In the genomic region with DNA sequence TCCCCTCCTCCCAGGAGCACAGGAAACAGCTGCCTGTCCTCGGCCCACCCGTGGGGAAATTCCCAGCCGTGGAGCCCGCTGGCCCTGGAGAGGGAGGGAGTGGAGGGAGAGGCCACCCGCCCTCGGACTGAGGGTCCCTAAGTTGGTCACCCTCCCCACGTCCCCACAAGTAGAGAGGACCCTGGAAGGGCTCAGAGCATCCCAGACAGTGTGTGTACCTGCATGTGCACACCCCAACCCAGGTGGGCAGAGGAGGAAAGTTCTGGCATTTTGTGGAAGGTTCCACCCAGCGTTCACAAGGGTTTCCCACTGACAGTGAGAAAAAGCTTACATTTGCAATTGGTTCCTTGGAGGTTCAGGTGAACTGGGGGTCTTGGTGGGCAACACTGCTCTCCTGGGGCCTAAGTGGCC, we compare ENCODE assay signal across 19 cellular contexts. TPM values are rescaled to one million over a fixed set of nuclear protein-coding genes. Genes with fewer than 3 reads are reported as not detected.
DNase-seq lines count a peak whose midpoint lies in the region; ATAC-seq and TF ChIP-seq lines count a peak whose summit lies in the region.
"Had no signal": no experiment of that assay in that cellular context is flagged by ENCODE, and none has a peak within 500 bp of the region (broad histone marks: within the 10 kb centered on the region; RNA-seq: fewer than 3 reads in every experiment).

No MANE protein-coding gene starts in this region.

- TF ChIP-seq EP300 in suprapubic skin (IDR thresholded peaks at IDR 0.05): no peak
- no peak for TF ChIP-seq EP300 in sigmoid colon (IDR thresholded peaks at IDR 0.05)

- TF ChIP-seq POLR2A in suprapubic skin (IDR thresholded peaks at IDR 0.05) (no peak), sigmoid colon (IDR thresholded peaks at IDR 0.05) (no peak)

- intact Hi-C loops in activated CD4-positive, alpha-beta T cell treated with anti-CD3 and anti-CD28 coated beads, Interleukin-2, amount 10 ng/mL, durations not matched to agents 24 days and 14 days (cut with micrococcal nuclease): loop anchor here (2.0 to 10.0 kb wide), 3 partner anchors 16 to 200 kb away; a partner anchor contains a TSS
- intact Hi-C loops in activated T-helper 2 cell treated with anti-CD3 and anti-CD28 coated beads, Interferon-gamma antibody, Interleukin-2, Interleukin-4, amounts not matched to agents 10 μg/mL and 5 μg/mL and 100 μg/mL, durations not matched to agents 14 hours and 24 hours and 36 hours (cut with micrococcal nuclease): loop anchor here (2.0 kb wide), 1 partner anchor 16 kb away; no protein-coding TSS in a partner anchor
- intact Hi-C loops in naive thymus-derived CD4-positive, alpha-beta T cell (cut with micrococcal nuclease): no loop called here
- intact Hi-C loops in sigmoid colon (cut with DNase I): no loop called here

- peaks cover 6 to 24% of the 10 kb centered on the region in 2 donors for H3K4me1 ChIP-seq in naive thymus-derived CD4-positive, alpha-beta T cell (ENCODE audit: control insufficient read depth in 2 of 2, insufficient read depth in 2 of 2, low read length in 2 of 2)
- H3K4me1 ChIP-seq in suprapubic skin (peaks cover 36% of the 10 kb centered on the region), sigmoid colon (peaks cover 0 to 3% (median 0%) of the 10 kb centered on the region in 4 donors)

- no peak overlapping the region for H3K4me3 ChIP-seq in naive thymus-derived CD4-positive, alpha-beta T cell (ENCODE audit: low read length)
- no peak overlapping the region for H3K4me3 ChIP-seq in suprapubic skin
- H3K4me3 ChIP-seq in sigmoid colon: no peak overlapping the region
- H3K4me3 ChIP-seq: thoracic aorta had no signal

- H3K36me3 ChIP-seq in naive thymus-derived CD4-positive, alpha-beta T cell (ENCODE audit: control insufficient read depth in 2 of 3, insufficient read depth in 3 of 3, low read length in 3 of 3): peaks cover 0 to 41% (median 0%) of the 10 kb centered on the region in 3 experiments
- H3K36me3 ChIP-seq in suprapubic skin (peaks cover 42% of the 10 kb centered on the region), sigmoid colon (peaks cover 23 to 43% (median 26%) of the 10 kb centered on the region in 4 donors)

- peaks cover 44% of the 10 kb centered on the region for H3K4me1 Mint-ChIP-seq in activated CD4-positive, alpha-beta T cell treated with anti-CD3 and anti-CD28 coated beads, Interleukin-2, amount 10 ng/mL, durations not matched to agents 24 days and 14 days
- peaks cover 33% of the 10 kb centered on the region for H3K4me1 Mint-ChIP-seq in activated T-helper 2 cell treated with anti-CD3 and anti-CD28 coated beads, Interferon-gamma antibody, Interleukin-2, Interleukin-4, amounts not matched to agents 10 μg/mL and 5 μg/mL and 100 μg/mL, durations not matched to agents 14 hours and 24 hours and 36 hours (ENCODE audit: low read depth)
- peaks cover 0 to 26% (median 19%) of the 10 kb centered on the region in 7 donors for H3K4me1 Mint-ChIP-seq in naive thymus-derived CD4-positive, alpha-beta T cell

- no peak for DNase-seq in activated CD4-positive, alpha-beta T cell treated with anti-CD3 and anti-CD28 coated beads, Interleukin-2, amount 10 ng/mL, durations not matched to agents 24 days and 14 days
- no peak for DNase-seq in activated CD4-positive, alpha-beta T cell treated with anti-CD3 and anti-CD28 coated beads for 1 hour
- peak; percentile 72 for DNase-seq in COLO668 (lab: John Stamatoyannopoulos, UW; ENCODE audit: unreplicated experiment)
- no peak for DNase-seq in activated T-helper 2 cell treated with anti-CD3 and anti-CD28 coated beads, Interferon-gamma antibody, Interleukin-2, Interleukin-4, amounts not matched to agents 10 μg/mL and 5 μg/mL and 100 μg/mL, durations not matched to agents 14 hours and 24 hours and 36 hours (ENCODE audit: low spot score)
- DNase-seq in naive thymus-derived CD4-positive, alpha-beta T cell: peak in 1 of 9 donors; percentile 63
- DNase-seq in suprapubic skin (ENCODE audit: low spot score in 2 of 2): no peak
- DNase-seq in sigmoid colon: no peak
- DNase-seq: activated CD8-positive, alpha-beta memory T cell treated with anti-CD3 and anti-CD28 coated beads for 24 hours; amniotic stem cell; HCEC 1CT; midbrain; NCI-H1105 treated with DMSO at 0.1 percent for 48 hours; SHP77 had no signal

- 57% methylated on average over 1 of the region's 8 CpGs for WGBS in suprapubic skin
- 35 to 49% methylated on average over 8 of the region's 8 CpGs for WGBS in sigmoid colon, 2 donors

- H3K9me3 Mint-ChIP-seq in activated CD4-positive, alpha-beta T cell treated with anti-CD3 and anti-CD28 coated beads, Interleukin-2, amount 10 ng/mL, durations not matched to agents 24 days and 14 days: no peaks in the 10 kb centered on the region
- H3K9me3 Mint-ChIP-seq in activated T-helper 2 cell treated with anti-CD3 and anti-CD28 coated beads, Interferon-gamma antibody, Interleukin-2, Interleukin-4, amounts not matched to agents 10 μg/mL and 5 μg/mL and 100 μg/mL, durations not matched to agents 14 hours and 24 hours and 36 hours: no peaks in the 10 kb centered on the region
- peaks cover 0 to 2% (median 0%) of the 10 kb centered on the region in 11 donors for H3K9me3 Mint-ChIP-seq in naive thymus-derived CD4-positive, alpha-beta T cell

- H3K36me3 Mint-ChIP-seq in activated CD4-positive, alpha-beta T cell treated with anti-CD3 and anti-CD28 coated beads, Interleukin-2, amount 10 ng/mL, durations not matched to agents 24 days and 14 days (ENCODE audit: low read depth): peaks cover 63% of the 10 kb centered on the region
- peaks cover 61% of the 10 kb centered on the region for H3K36me3 Mint-ChIP-seq in activated T-helper 2 cell treated with anti-CD3 and anti-CD28 coated beads, Interferon-gamma antibody, Interleukin-2, Interleukin-4, amounts not matched to agents 10 μg/mL and 5 μg/mL and 100 μg/mL, durations not matched to agents 14 hours and 24 hours and 36 hours (ENCODE audit: low read depth)
- peaks cover 0 to 15% (median 0%) of the 10 kb centered on the region in 5 donors for H3K36me3 Mint-ChIP-seq in naive thymus-derived CD4-positive, alpha-beta T cell

- no peaks in the 10 kb centered on the region for H3K9me3 ChIP-seq in naive thymus-derived CD4-positive, alpha-beta T cell (ENCODE audit: control insufficient read depth in 2 of 3, low read length in 3 of 3)
- H3K9me3 ChIP-seq in suprapubic skin: no peaks in the 10 kb centered on the region
- no peaks in the 10 kb centered on the region for H3K9me3 ChIP-seq in sigmoid colon
- H3K9me3 ChIP-seq: thoracic aorta had no signal

- peak overlapping the region; percentile 81 for H3K4me3 Mint-ChIP-seq in activated CD4-positive, alpha-beta T cell treated with anti-CD3 and anti-CD28 coated beads, Interleukin-2, amount 10 ng/mL, durations not matched to agents 24 days and 14 days
- H3K4me3 Mint-ChIP-seq in activated T-helper 2 cell treated with anti-CD3 and anti-CD28 coated beads, Interferon-gamma antibody, Interleukin-2, Interleukin-4, amounts not matched to agents 10 μg/mL and 5 μg/mL and 100 μg/mL, durations not matched to agents 14 hours and 24 hours and 36 hours (ENCODE audit: low read depth): peak overlapping the region; percentile 75
- peak overlapping the region in 4 of 10 donors; percentile 9 to 80 (median 52) for H3K4me3 Mint-ChIP-seq in naive thymus-derived CD4-positive, alpha-beta T cell

- POLR2A ChIA-PET in naive thymus-derived CD4-positive, alpha-beta T cell (lab: Charles Lee): interaction anchor here (0.7 kb wide), 1 partner anchor 20 kb away, joined by 4 read pairs; no protein-coding TSS in a partner anchor

- no peak for ATAC-seq in naive thymus-derived CD4-positive, alpha-beta T cell
- no peak; the same call in 2 of the 3 replicates for ATAC-seq in SK-N-SH treated with all-trans-retinoic acid at 6 μM for 48 hours

- H3K27ac Mint-ChIP-seq in activated CD4-positive, alpha-beta T cell treated with anti-CD3 and anti-CD28 coated beads, Interleukin-2, amount 10 ng/mL, durations not matched to agents 24 days and 14 days: peak overlapping the region; percentile 88
- peak overlapping the region; percentile 60 for H3K27ac Mint-ChIP-seq in activated T-helper 2 cell treated with anti-CD3 and anti-CD28 coated beads, Interferon-gamma antibody, Interleukin-2, Interleukin-4, amounts not matched to agents 10 μg/mL and 5 μg/mL and 100 μg/mL, durations not matched to agents 14 hours and 24 hours and 36 hours
- peak overlapping the region in 4 of 9 donors; percentile 32 to 77 (median 55) for H3K27ac Mint-ChIP-seq in naive thymus-derived CD4-positive, alpha-beta T cell

- CTCF ChIA-PET in naive thymus-derived CD4-positive, alpha-beta T cell (lab: Charles Lee): no interaction called here

- H3K27me3 Mint-ChIP-seq in activated CD4-positive, alpha-beta T cell treated with anti-CD3 and anti-CD28 coated beads, Interleukin-2, amount 10 ng/mL, durations not matched to agents 24 days and 14 days: no peaks in the 10 kb centered on the region
- no peaks in the 10 kb centered on the region for H3K27me3 Mint-ChIP-seq in activated T-helper 2 cell treated with anti-CD3 and anti-CD28 coated beads, Interferon-gamma antibody, Interleukin-2, Interleukin-4, amounts not matched to agents 10 μg/mL and 5 μg/mL and 100 μg/mL, durations not matched to agents 14 hours and 24 hours and 36 hours (ENCODE audit: low read depth)
- no peaks in the 10 kb centered on the region for H3K27me3 Mint-ChIP-seq in naive thymus-derived CD4-positive, alpha-beta T cell

- H3K27me3 ChIP-seq in naive thymus-derived CD4-positive, alpha-beta T cell (ENCODE audit: control insufficient read depth in 2 of 2, insufficient read depth in 2 of 2, low read length in 2 of 2): no peaks in the 10 kb centered on the region
- H3K27me3 ChIP-seq in suprapubic skin (no peaks in the 10 kb centered on the region), sigmoid colon (no peaks in the 10 kb centered on the region)

- TF ChIP-seq CTCF in suprapubic skin (IDR thresholded peaks at IDR 0.05) (no peak), sigmoid colon (IDR thresholded peaks at IDR 0.05) (no peak)

- peak overlapping the region; percentile 54 for H3K27ac ChIP-seq in naive thymus-derived CD4-positive, alpha-beta T cell (ENCODE audit: low read depth, low read length)
- H3K27ac ChIP-seq in suprapubic skin (no peak overlapping the region), sigmoid colon (no peak overlapping the region)
- H3K27ac ChIP-seq: epithelial cell of prostate, thoracic aorta had no signal

RNA-seq across cellular contexts. Expression of a gene that starts 1.3 kb away (rescaled TPM):
- 692 and 702 TPM in 2 replicates for total RNA-seq in activated CD4-positive, alpha-beta T cell treated with anti-CD3 and anti-CD28 coated beads, Interleukin-2, amount 10 ng/mL, durations not matched to agents 24 days and 14 days
- total RNA-seq in activated T-helper 2 cell treated with anti-CD3 and anti-CD28 coated beads, Interferon-gamma antibody, Interleukin-2, Interleukin-4, amounts not matched to agents 10 μg/mL and 5 μg/mL and 100 μg/mL, durations not matched to agents 14 hours and 24 hours and 36 hours: 441 and 458 TPM in 2 replicates
- total RNA-seq in naive thymus-derived CD4-positive, alpha-beta T cell: 100 to 1,000 TPM in 1 of 5 experiments, 10 to 100 TPM in 1, 1 to 10 TPM in 2, under 1 TPM in 1; 0.49 to 192 (median 7.8) TPM
- polyA plus RNA-seq in naive thymus-derived CD4-positive, alpha-beta T cell: 1 to 10 TPM; 1.4 to 1.5 TPM
- total RNA-seq in suprapubic skin (1 to 10 TPM in 1 of 4 donors, under 1 TPM in 2, not detected in 1; 0.42 to 1.4 (median 0.72) TPM), sigmoid colon (1 to 10 TPM in 1 of 4 donors, under 1 TPM in 1, not detected in 2; 0.95 to 1.8 TPM)
- 1 to 10 TPM; 1.2 to 8.6 (median 1.2) TPM for polyA plus RNA-seq in sigmoid colon
- total RNA-seq: A172, chondrocyte had no signal

RNA-seq across cellular contexts. Expression of a gene that starts 8.9 kb away (rescaled TPM):
- total RNA-seq in activated CD4-positive, alpha-beta T cell treated with anti-CD3 and anti-CD28 coated beads, Interleukin-2, amount 10 ng/mL, durations not matched to agents 24 days and 14 days: 250 and 254 TPM in 2 replicates
- 219 and 231 TPM in 2 replicates for total RNA-seq in activated T-helper 2 cell treated with anti-CD3 and anti-CD28 coated beads, Interferon-gamma antibody, Interleukin-2, Interleukin-4, amounts not matched to agents 10 μg/mL and 5 μg/mL and 100 μg/mL, durations not matched to agents 14 hours and 24 hours and 36 hours
- total RNA-seq in naive thymus-derived CD4-positive, alpha-beta T cell: 10 to 100 TPM in 2 of 5 experiments, 1 to 10 TPM in 1, not detected in 2; 2.6 to 81.7 (median 12.6) TPM
- under 1 TPM in 1 of 2 donors, not detected in 1; 0.32 TPM for polyA plus RNA-seq in naive thymus-derived CD4-positive, alpha-beta T cell
- total RNA-seq in suprapubic skin (10 to 100 TPM; 24.4 to 62.1 (median 33.5) TPM), sigmoid colon (under 1 TPM in 1 of 4 donors, not detected in 3; 0.71 TPM)
- polyA plus RNA-seq in sigmoid colon: 1 to 10 TPM in 2 of 3 donors, not detected in 1; 1.2 to 3.9 TPM
- total RNA-seq: A172, chondrocyte, osteocyte had no signal

RNA-seq across cellular contexts. Expression of a gene that starts 16.5 kb away (rescaled TPM):
- total RNA-seq in activated CD4-positive, alpha-beta T cell treated with anti-CD3 and anti-CD28 coated beads, Interleukin-2, amount 10 ng/mL, durations not matched to agents 24 days and 14 days: 175 and 194 TPM in 2 replicates
- 161 and 164 TPM in 2 replicates for total RNA-seq in activated T-helper 2 cell treated with anti-CD3 and anti-CD28 coated beads, Interferon-gamma antibody, Interleukin-2, Interleukin-4, amounts not matched to agents 10 μg/mL and 5 μg/mL and 100 μg/mL, durations not matched to agents 14 hours and 24 hours and 36 hours
- total RNA-seq in naive thymus-derived CD4-positive, alpha-beta T cell: 100 to 1,000 TPM in 4 of 5 experiments, 10 to 100 TPM in 1; 75.8 to 124 (median 110) TPM
- 10 to 100 TPM; 74.8 to 90.7 TPM for polyA plus RNA-seq in naive thymus-derived CD4-positive, alpha-beta T cell
- total RNA-seq in suprapubic skin: 10 to 100 TPM; 57.5 to 87.6 (median 73.1) TPM
- total RNA-seq in sigmoid colon: 10 to 100 TPM; 73.4 to 95.6 (median 81.9) TPM
- 100 to 1,000 TPM in 1 of 3 donors, 10 to 100 TPM in 2; 33.0 to 181 (median 40.2) TPM for polyA plus RNA-seq in sigmoid colon

RNA-seq across cellular contexts. Expression of a gene that starts 16.8 kb away (rescaled TPM):
- 42.5 and 43.2 TPM in 2 replicates for total RNA-seq in activated CD4-positive, alpha-beta T cell treated with anti-CD3 and anti-CD28 coated beads, Interleukin-2, amount 10 ng/mL, durations not matched to agents 24 days and 14 days
- total RNA-seq in activated T-helper 2 cell treated with anti-CD3 and anti-CD28 coated beads, Interferon-gamma antibody, Interleukin-2, Interleukin-4, amounts not matched to agents 10 μg/mL and 5 μg/mL and 100 μg/mL, durations not matched to agents 14 hours and 24 hours and 36 hours: 34.6 and 35.8 TPM in 2 replicates
- total RNA-seq in naive thymus-derived CD4-positive, alpha-beta T cell: 10 to 100 TPM; 10.9 to 29.0 (median 22.8) TPM
- 10 to 100 TPM in 1 of 2 donors, 1 to 10 TPM in 1; 7.2 to 12.7 TPM for polyA plus RNA-seq in naive thymus-derived CD4-positive, alpha-beta T cell
- total RNA-seq in suprapubic skin (10 to 100 TPM in 3 of 4 donors, 1 to 10 TPM in 1; 9.3 to 24.4 (median 16.4) TPM), sigmoid colon (10 to 100 TPM in 2 of 4 donors, 1 to 10 TPM in 2; 8.6 to 12.5 (median 10.3) TPM)
- 1 to 10 TPM; 1.8 to 9.6 (median 2.5) TPM for polyA plus RNA-seq in sigmoid colon

RNA-seq across cellular contexts. Expression of a gene that starts 31.3 kb away (rescaled TPM):
- 1.3 and 2.8 TPM in 2 replicates for total RNA-seq in activated CD4-positive, alpha-beta T cell treated with anti-CD3 and anti-CD28 coated beads, Interleukin-2, amount 10 ng/mL, durations not matched to agents 24 days and 14 days
- total RNA-seq in activated T-helper 2 cell treated with anti-CD3 and anti-CD28 coated beads, Interferon-gamma antibody, Interleukin-2, Interleukin-4, amounts not matched to agents 10 μg/mL and 5 μg/mL and 100 μg/mL, durations not matched to agents 14 hours and 24 hours and 36 hours: 3.5 and 3.7 TPM in 2 replicates
- 1 to 10 TPM; 2.5 to 5.8 (median 3.0) TPM for total RNA-seq in naive thymus-derived CD4-positive, alpha-beta T cell
- under 1 TPM in 1 of 2 donors, not detected in 1; 0.56 TPM for polyA plus RNA-seq in naive thymus-derived CD4-positive, alpha-beta T cell
- total RNA-seq in suprapubic skin: 10 to 100 TPM in 1 of 4 donors, 1 to 10 TPM in 3; 4.3 to 23.5 (median 7.1) TPM
- 1 to 10 TPM in 2 of 4 donors, not detected in 2; 1.9 to 5.7 TPM for total RNA-seq in sigmoid colon
- polyA plus RNA-seq in sigmoid colon: 10 to 100 TPM; 17.6 to 28.7 (median 23.4) TPM
- total RNA-seq: A172 had no signal

Comparison
In these comparisons a context has a peak if more than half of its experiments do, and no peak if none do; other contexts are left out.
1. intact Hi-C loops: an anchor here in activated CD4-positive, alpha-beta T cell treated with anti-CD3 and anti-CD28 coated beads, Interleukin-2, amount 10 ng/mL, durations not matched to agents 24 days and 14 days (2.0 to 10.0 kb wide) and activated T-helper 2 cell treated with anti-CD3 and anti-CD28 coated beads, Interferon-gamma antibody, Interleukin-2, Interleukin-4, amounts not matched to agents 10 μg/mL and 5 μg/mL and 100 μg/mL, durations not matched to agents 14 hours and 24 hours and 36 hours (2.0 kb wide); none called in naive thymus-derived CD4-positive, alpha-beta T cell and sigmoid colon.